ENCODE assay signal across 8 cellular contexts in the genomic region with DNA sequence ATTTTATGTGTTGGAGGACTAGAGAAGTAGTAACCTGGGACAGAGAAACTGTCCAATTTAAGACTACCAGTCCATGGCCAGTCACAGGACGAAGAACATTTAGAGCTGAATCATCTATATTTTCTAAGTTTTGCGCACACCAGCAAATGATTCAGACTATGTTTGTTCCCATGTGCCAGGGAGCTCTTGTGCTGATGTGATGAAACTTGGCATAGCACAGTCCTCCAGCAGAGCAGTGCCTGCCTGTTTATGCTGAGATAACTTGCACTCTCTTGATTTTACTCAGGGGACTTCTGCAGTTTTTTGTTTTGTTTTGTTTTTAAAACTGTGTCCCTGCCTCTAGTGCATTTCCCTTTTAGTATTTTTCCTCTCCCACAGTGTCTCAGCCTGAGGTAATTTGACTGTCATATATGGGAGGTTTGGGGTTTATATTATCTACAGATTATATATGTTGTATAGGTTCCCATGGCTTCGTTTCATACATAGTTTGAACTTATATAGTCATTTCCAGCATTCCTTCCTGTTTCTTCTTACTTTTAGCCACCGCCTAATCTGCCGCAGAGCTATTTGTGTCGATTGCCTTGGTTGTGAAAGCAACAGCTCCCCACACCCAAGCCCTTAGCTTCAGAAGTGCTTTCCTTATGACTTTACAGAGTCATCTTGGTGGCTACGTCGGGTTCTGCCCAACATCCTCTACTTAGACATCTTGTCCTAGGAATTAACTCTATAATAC. TPM values are rescaled to one million over a fixed set of nuclear protein-coding genes. Genes with fewer than 3 reads are reported as not detected.
DNase-seq lines count a peak whose midpoint lies in the region; ATAC-seq lines count a peak whose summit lies in the region.

No MANE protein-coding gene starts in this region.

- peak; percentile 41 for DNase-seq in stimulated activated CD4-positive, alpha-beta T cell treated with anti-CD3 and anti-CD28 coated beads, Interleukin-15, amount 100 ng/mL, for 24 hours
- no peak for DNase-seq in stimulated activated CD4-positive, alpha-beta T cell treated with anti-CD3 and anti-CD28 coated beads, Interleukin-12 subunit alpha, Interleukin-12 subunit beta, amount 100 ng/mL, for 4 hours
- no peak for DNase-seq in activated T-cell treated with anti-CD3 and anti-CD28 coated beads, Interleukin-2, amount 50 U/mL, for 4 hours
- DNase-seq in inferior parietal cortex (ENCODE audit: extremely low spot score) (peak; percentile 63), foreskin melanocyte (no peak), NCI-H187 (lab: John Stamatoyannopoulos, UW) (no peak)

- peak overlapping the region; percentile 50 for H3K27ac Mint-ChIP-seq in stimulated activated memory B cell treated with anti-CD40 and anti-IgM and Interleukin-4, amounts not matched to agents 10 μg/mL and 1 μg/mL and 100 μg/mL, for 72 hours

- ATAC-seq in HG03342 (IDR thresholded peaks at IDR 0.05; ENCODE audit: unreplicated experiment): peak; percentile 87
- peak; percentile 83 to 91 for ATAC-seq in activated T-cell treated with anti-CD3 and anti-CD28 coated beads, Interleukin-2, amount 50 U/mL, for 4 hours
- peak; percentile 84 for ATAC-seq in stimulated activated memory B cell treated with anti-CD40 and anti-IgM and Interleukin-4, amounts not matched to agents 10 μg/mL and 1 μg/mL and 100 μg/mL, for 72 hours

- H3K36me3 Mint-ChIP-seq in activated T-cell treated with anti-CD3 and anti-CD28 coated beads, Interleukin-2, amount 50 U/mL, for 4 hours (ENCODE audit: insufficient read depth): no peaks in the 10 kb centered on the region
- H3K36me3 Mint-ChIP-seq in stimulated activated memory B cell treated with anti-CD40 and anti-IgM and Interleukin-4, amounts not matched to agents 10 μg/mL and 1 μg/mL and 100 μg/mL, for 72 hours: peaks cover 6% of the 10 kb centered on the region

- peaks cover 11% of the 10 kb centered on the region for H3K4me1 Mint-ChIP-seq in activated T-cell treated with anti-CD3 and anti-CD28 coated beads, Interleukin-2, amount 50 U/mL, for 4 hours (ENCODE audit: low read depth)
- H3K4me1 Mint-ChIP-seq in stimulated activated memory B cell treated with anti-CD40 and anti-IgM and Interleukin-4, amounts not matched to agents 10 μg/mL and 1 μg/mL and 100 μg/mL, for 72 hours: peaks cover 20% of the 10 kb centered on the region

- no peaks in the 10 kb centered on the region for H3K9me3 Mint-ChIP-seq in activated T-cell treated with anti-CD3 and anti-CD28 coated beads, Interleukin-2, amount 50 U/mL, for 4 hours
- H3K9me3 Mint-ChIP-seq in stimulated activated memory B cell treated with anti-CD40 and anti-IgM and Interleukin-4, amounts not matched to agents 10 μg/mL and 1 μg/mL and 100 μg/mL, for 72 hours: no peaks in the 10 kb centered on the region

- peaks cover 7% of the 10 kb centered on the region for H3K27me3 Mint-ChIP-seq in activated T-cell treated with anti-CD3 and anti-CD28 coated beads, Interleukin-2, amount 50 U/mL, for 4 hours (ENCODE audit: low read depth)
- H3K27me3 Mint-ChIP-seq in stimulated activated memory B cell treated with anti-CD40 and anti-IgM and Interleukin-4, amounts not matched to agents 10 μg/mL and 1 μg/mL and 100 μg/mL, for 72 hours: no peaks in the 10 kb centered on the region

- H3K4me3 Mint-ChIP-seq in activated T-cell treated with anti-CD3 and anti-CD28 coated beads, Interleukin-2, amount 50 U/mL, for 4 hours: no peak overlapping the region
- H3K4me3 Mint-ChIP-seq in stimulated activated memory B cell treated with anti-CD40 and anti-IgM and Interleukin-4, amounts not matched to agents 10 μg/mL and 1 μg/mL and 100 μg/mL, for 72 hours: peak overlapping the region; percentile 56

RNA-seq across cellular contexts. Expression of a gene that starts 45.5 kb away (rescaled TPM):
- 1 to 10 TPM; 1.8 to 2.5 (median 2.0) TPM for total RNA-seq in activated T-cell treated with anti-CD3 and anti-CD28 coated beads, Interleukin-2, amount 50 U/mL, for 4 hours

Comparison
In these comparisons a context has a peak if more than half of its experiments do, and no peak if none do; other contexts are left out.
1. DNase-seq: peak in stimulated activated CD4-positive, alpha-beta T cell treated with anti-CD3 and anti-CD28 coated beads, Interleukin-15, amount 100 ng/mL, for 24 hours (single experiment) and inferior parietal cortex (single experiment); none in stimulated activated CD4-positive, alpha-beta T cell treated with anti-CD3 and anti-CD28 coated beads, Interleukin-12 subunit alpha, Interleukin-12 subunit beta, amount 100 ng/mL, for 4 hours (single experiment), activated T-cell treated with anti-CD3 and anti-CD28 coated beads, Interleukin-2, amount 50 U/mL, for 4 hours (single experiment), foreskin melanocyte (single experiment) and NCI-H187 (0 of 2).
2. Peak in every context shown above with its lines, with median percentiles within 50 percentile points of each other: ATAC-seq.